ENCODE assay signal across 18 cellular contexts in genomic region chr9:16656432-16657169, GRCh38.
DNase-seq lines count a peak whose midpoint lies in the region; ATAC-seq and TF ChIP-seq lines count a peak whose summit lies in the region.
"Had no signal": no experiment of that assay in that cellular context is flagged by ENCODE, and none has a peak within 500 bp of the region (broad histone marks: within the 10 kb centered on the region; RNA-seq: fewer than 3 reads in every experiment).

No MANE protein-coding gene starts in this region.

- TF ChIP-seq CTCF in Panc1 (IDR thresholded peaks at IDR 0.05): no peak
- no peak for TF ChIP-seq CTCF in left ventricle myocardium inferior (IDR thresholded peaks at IDR 0.05; ENCODE audit: borderline replicate concordance)

- no peak overlapping the region for H3K27ac Mint-ChIP-seq in activated T-cell treated with anti-CD3 and anti-CD28 coated beads, Interleukin-2, amount 50 U/mL, for 72 hours
- no peak overlapping the region for H3K27ac Mint-ChIP-seq in natural killer cell treated with Interleukin-12 subunit alpha and Interleukin-12 subunit beta and Interleukin-15 and Interleukin-18, amount 100 ng/mL, for 72 hours
- H3K27ac Mint-ChIP-seq: B cell; CD8-positive, alpha-beta T cell; IgD-negative memory B cell; T-helper 1 cell treated with Interleukin-12 subunit alpha and Interleukin-12 subunit beta and Interleukin-4 antibody, amounts not matched to agents 30 μg/mL and 1 μg/mL, for 36 hours had no signal

- peak overlapping the region; percentile 48; the same call in 1 of the 2 replicates for H3K27ac ChIP-seq in Panc1 (ENCODE audit: low read length)
- H3K27ac ChIP-seq in trophoblast cell (ENCODE audit: low read depth, low read length): no peak overlapping the region
- H3K27ac ChIP-seq in left ventricle myocardium inferior (replicated peaks): no peak overlapping the region
- H3K27ac ChIP-seq: SK-N-MC had no signal

- H3K4me3 Mint-ChIP-seq in activated T-cell treated with anti-CD3 and anti-CD28 coated beads, Interleukin-2, amount 50 U/mL, for 72 hours: no peak overlapping the region
- no peak overlapping the region for H3K4me3 Mint-ChIP-seq in natural killer cell treated with Interleukin-12 subunit alpha and Interleukin-12 subunit beta and Interleukin-15 and Interleukin-18, amount 100 ng/mL, for 72 hours
- H3K4me3 Mint-ChIP-seq: B cell; CD8-positive, alpha-beta T cell; T-helper 1 cell treated with Interleukin-12 subunit alpha and Interleukin-12 subunit beta and Interleukin-4 antibody, amounts not matched to agents 30 μg/mL and 1 μg/mL, for 36 hours had no signal

- peak overlapping the region; percentile 45 for H4K91ac ChIP-seq in trophoblast cell (ENCODE audit: low read depth, low read length)

- H3K4me3 ChIP-seq in Panc1 (ENCODE audit: low read depth in 2 of 2, low read length in 2 of 2): no peak overlapping the region
- H3K4me3 ChIP-seq in trophoblast cell (ENCODE audit: low read depth, low read length): no peak overlapping the region
- no peak overlapping the region for H3K4me3 ChIP-seq in left ventricle myocardium inferior
- H3K4me3 ChIP-seq: HAP-1, SK-N-MC had no signal

- intact Hi-C loops in Panc1 (cut with micrococcal nuclease; ENCODE audit: unreplicated experiment) (no loop called here), left ventricle myocardium inferior (cut with micrococcal nuclease) (no loop called here)

- H3K36me3 Mint-ChIP-seq in activated T-cell treated with anti-CD3 and anti-CD28 coated beads, Interleukin-2, amount 50 U/mL, for 72 hours (ENCODE audit: insufficient read depth in 2 of 2): no peaks in the 10 kb centered on the region
- H3K36me3 Mint-ChIP-seq in natural killer cell treated with Interleukin-12 subunit alpha and Interleukin-12 subunit beta and Interleukin-15 and Interleukin-18, amount 100 ng/mL, for 72 hours: no peaks in the 10 kb centered on the region
- H3K36me3 Mint-ChIP-seq: CD8-positive, alpha-beta T cell had no signal

- H3K9ac ChIP-seq in trophoblast cell (ENCODE audit: low read length): no peak overlapping the region

- DNase-seq in EH (ENCODE audit: low read depth) (peak; percentile 38), Kasumi-1 (lab: John Stamatoyannopoulos, UW) (peak; percentile 4 to 26), Panc1 (ENCODE audit: low read depth, low spot score) (no peak), trophoblast cell (no peak), left ventricle myocardium inferior (no peak)
- no peak for DNase-seq in activated T-cell treated with anti-CD3 and anti-CD28 coated beads, Interleukin-2, amount 50 U/mL, for 72 hours
- no peak for DNase-seq in natural killer cell treated with Interleukin-12 subunit alpha and Interleukin-12 subunit beta and Interleukin-15 and Interleukin-18, amount 100 ng/mL, for 72 hours (ENCODE audit: low spot score)
- DNase-seq: CD8-positive, alpha-beta T cell; NCI-H1092; NCI-H187 treated with DMSO at 0.1 percent for 48 hours; NK-92 treated with Interleukin-12 subunit alpha and Interleukin-12 subunit beta, amount 100 ng/mL, for 24 hours; OCI-M1 had no signal

- H3K4ac ChIP-seq in trophoblast cell (ENCODE audit: low read depth, low read length): no peak overlapping the region

- no peak overlapping the region for H3K14ac ChIP-seq in trophoblast cell (ENCODE audit: low read length)

- in situ Hi-C loops in Panc1 (cut with HindIII; ENCODE audit: low pct_unique_long_range_greater_than_20kb, low sequenced_read_pairs): no loop called here

- H3K9me3 ChIP-seq in Panc1 (ENCODE audit: control insufficient read depth, insufficient read depth, low read depth, low read length): no peaks in the 10 kb centered on the region
- H3K9me3 ChIP-seq in trophoblast cell (ENCODE audit: insufficient read depth, low read depth, low read length): no peaks in the 10 kb centered on the region
- H3K9me3 ChIP-seq in left ventricle myocardium inferior (replicated peaks): no peaks in the 10 kb centered on the region
- H3K9me3 ChIP-seq: HAP-1 had no signal

- H2AFZ ChIP-seq in trophoblast cell (ENCODE audit: insufficient read depth, low read length, poor library complexity): no peak overlapping the region

- H4K8ac ChIP-seq in trophoblast cell (ENCODE audit: low read depth, low read length): no peak overlapping the region

- H3K79me1 ChIP-seq in trophoblast cell (ENCODE audit: low read length): peaks cover 11% of the 10 kb centered on the region

- POLR2A ChIA-PET in Panc1 (lab: Charles Lee): interaction anchor here (0.7 kb wide), 1 partner anchor 14 kb away, joined by 5 read pairs; no protein-coding TSS in a partner anchor

- H3K4me2 ChIP-seq in trophoblast cell (ENCODE audit: low read length): no peak overlapping the region

- no peak overlapping the region for H2BK120ac ChIP-seq in trophoblast cell (ENCODE audit: insufficient read depth, low read length, poor library complexity)

- H2BK12ac ChIP-seq in trophoblast cell (ENCODE audit: low read length): peak overlapping the region; percentile 41

- no peak overlapping the region for H3K23ac ChIP-seq in trophoblast cell (ENCODE audit: low read length)

- peaks cover 3 to 6% of the 10 kb centered on the region in 2 donors for H3K9me3 Mint-ChIP-seq in activated T-cell treated with anti-CD3 and anti-CD28 coated beads, Interleukin-2, amount 50 U/mL, for 72 hours
- H3K9me3 Mint-ChIP-seq in natural killer cell treated with Interleukin-12 subunit alpha and Interleukin-12 subunit beta and Interleukin-15 and Interleukin-18, amount 100 ng/mL, for 72 hours: no peaks in the 10 kb centered on the region

- ATAC-seq in Panc1 (no peak), HG02642 (IDR thresholded peaks at IDR 0.05; ENCODE audit: poor library complexity, unreplicated experiment) (no peak)
- ATAC-seq in activated T-cell treated with anti-CD3 and anti-CD28 coated beads, Interleukin-2, amount 50 U/mL, for 72 hours (replicated peaks in 1 of 2): no peak
- no peak for ATAC-seq in natural killer cell treated with Interleukin-12 subunit alpha and Interleukin-12 subunit beta and Interleukin-15 and Interleukin-18, amount 100 ng/mL, for 72 hours
- ATAC-seq: CD8-positive, alpha-beta T cell had no signal

- CTCF ChIA-PET in Panc1 (lab: Charles Lee): no interaction called here

- no peaks in the 10 kb centered on the region for H3K4me1 Mint-ChIP-seq in activated T-cell treated with anti-CD3 and anti-CD28 coated beads, Interleukin-2, amount 50 U/mL, for 72 hours (ENCODE audit: low read depth)
- peaks cover 0 to 4% of the 10 kb centered on the region in 2 donors for H3K4me1 Mint-ChIP-seq in natural killer cell treated with Interleukin-12 subunit alpha and Interleukin-12 subunit beta and Interleukin-15 and Interleukin-18, amount 100 ng/mL, for 72 hours (ENCODE audit: low read depth in 2 of 2)
- H3K4me1 Mint-ChIP-seq: B cell, IgD-negative memory B cell had no signal

- H4K12ac ChIP-seq in trophoblast cell (ENCODE audit: low read depth, low read length): no peak overlapping the region

- no peaks in the 10 kb centered on the region for H3K27me3 Mint-ChIP-seq in activated T-cell treated with anti-CD3 and anti-CD28 coated beads, Interleukin-2, amount 50 U/mL, for 72 hours (ENCODE audit: low read depth)
- no peaks in the 10 kb centered on the region for H3K27me3 Mint-ChIP-seq in natural killer cell treated with Interleukin-12 subunit alpha and Interleukin-12 subunit beta and Interleukin-15 and Interleukin-18, amount 100 ng/mL, for 72 hours
- H3K27me3 Mint-ChIP-seq: B cell, IgD-negative memory B cell had no signal

- no CpG with 5 or more reads among the region's 2 CpGs for WGBS in trophoblast cell (ENCODE audit: extremely low coverage, insufficient coverage, insufficient read length)

- peak overlapping the region; percentile 24 for H2AK5ac ChIP-seq in trophoblast cell (ENCODE audit: low read length)

- H3K27me3 ChIP-seq in Panc1 (ENCODE audit: control insufficient read depth, insufficient read depth, low read length): no peaks in the 10 kb centered on the region
- H3K27me3 ChIP-seq in trophoblast cell (ENCODE audit: insufficient read depth, low read length): no peaks in the 10 kb centered on the region
- H3K27me3 ChIP-seq in left ventricle myocardium inferior (ENCODE audit: low read depth): peaks cover 4% of the 10 kb centered on the region

- H3K79me2 ChIP-seq in trophoblast cell (ENCODE audit: control insufficient read depth, insufficient read depth, low read length, poor library complexity): no peaks in the 10 kb centered on the region

- H2BK5ac ChIP-seq in trophoblast cell (ENCODE audit: low read depth, low read length, poor library complexity): no peak overlapping the region

- H3K36me3 ChIP-seq in Panc1 (ENCODE audit: control insufficient read depth, insufficient read depth, low read length): no peaks in the 10 kb centered on the region
- peaks cover 0 to 3% of the 10 kb centered on the region in 2 experiments for H3K36me3 ChIP-seq in trophoblast cell (ENCODE audit: control insufficient read depth in 1 of 2, insufficient read depth in 2 of 2, low read length in 2 of 2)
- no peaks in the 10 kb centered on the region for H3K36me3 ChIP-seq in left ventricle myocardium inferior
- H3K36me3 ChIP-seq: HAP-1 had no signal

- no peak overlapping the region for H3K18ac ChIP-seq in trophoblast cell (ENCODE audit: low read length)

- H3K4me1 ChIP-seq in Panc1 (ENCODE audit: control insufficient read depth, insufficient read depth, low read length) (no peaks in the 10 kb centered on the region), trophoblast cell (ENCODE audit: control insufficient read depth in 1 of 2, insufficient read depth in 2 of 2, low read length in 2 of 2) (peaks cover 9 to 10% of the 10 kb centered on the region in 2 experiments), left ventricle myocardium inferior (no peaks in the 10 kb centered on the region)

- no TSS peak for BruUV-seq in Panc1 (replicated peaks; lab: Mats Ljungman, UMichigan)

Comparison
In these comparisons a context has a peak if more than half of its experiments do, and no peak if none do; other contexts are left out.
1. DNase-seq: peak in EH (single experiment) and Kasumi-1 (2 of 2); none in Panc1 (single experiment), trophoblast cell (0 of 2), activated T-cell treated with anti-CD3 and anti-CD28 coated beads, Interleukin-2, amount 50 U/mL, for 72 hours (0 of 2), natural killer cell treated with Interleukin-12 subunit alpha and Interleukin-12 subunit beta and Interleukin-15 and Interleukin-18, amount 100 ng/mL, for 72 hours (single experiment) and left ventricle myocardium inferior (single experiment).